In genomic region chr4:107740950-107741701, GRCh38 we compare ENCODE assay signal across 13 cellular contexts. TPM values are rescaled to one million over a fixed set of nuclear protein-coding genes. Genes with fewer than 3 reads are reported as not detected.
DNase-seq lines count a peak whose midpoint lies in the region; ATAC-seq and TF ChIP-seq lines count a peak whose summit lies in the region.
"Had no signal": no experiment of that assay in that cellular context is flagged by ENCODE, and none has a peak within 500 bp of the region (broad histone marks: within the 10 kb centered on the region; RNA-seq: fewer than 3 reads in every experiment).

No MANE protein-coding gene starts in this region.

- H3K9me3 Mint-ChIP-seq in CD4-positive, alpha-beta T cell: no peaks in the 10 kb centered on the region
- H3K9me3 Mint-ChIP-seq in activated CD4-positive, alpha-beta T cell treated with anti-CD3 and anti-CD28 coated beads, Interleukin-2, amount 10 ng/mL, durations not matched to agents 7 days and 5 days: peaks cover 4% of the 10 kb centered on the region
- H3K9me3 Mint-ChIP-seq: activated CD8-positive, alpha-beta T cell treated with anti-CD3 and anti-CD28 coated beads for 36 hours had no signal

- ATAC-seq in SK-N-SH treated with all-trans-retinoic acid at 6 μM for 48 hours: peak; percentile 75
- peak in 4 of 8 donors; percentile 14 to 55 (median 39) for ATAC-seq in heart right ventricle
- ATAC-seq in GM18870 (IDR thresholded peaks at IDR 0.05; ENCODE audit: unreplicated experiment): no peak
- ATAC-seq in CD4-positive, alpha-beta T cell (ENCODE audit: poor library complexity): no peak
- ATAC-seq: activated CD8-positive, alpha-beta T cell treated with anti-CD3 and anti-CD28 coated beads for 36 hours had no signal

- no peak for TF ChIP-seq CTCF in BE2C (IDR thresholded peaks at IDR 0.05; ENCODE audit: low read depth, low read length)
- no peak for TF ChIP-seq CTCF in heart right ventricle (IDR thresholded peaks at IDR 0.05)
- TF ChIP-seq CTCF in CD4-positive, alpha-beta T cell (IDR thresholded peaks at IDR 0.05): no peak

- H3K27ac Mint-ChIP-seq in CD4-positive, alpha-beta T cell: no peak overlapping the region
- no peak overlapping the region for H3K27ac Mint-ChIP-seq in activated CD4-positive, alpha-beta T cell treated with anti-CD3 and anti-CD28 coated beads, Interleukin-2, amount 10 ng/mL, durations not matched to agents 7 days and 5 days
- H3K27ac Mint-ChIP-seq: activated CD8-positive, alpha-beta T cell treated with anti-CD3 and anti-CD28 coated beads for 36 hours had no signal

- no peaks in the 10 kb centered on the region for H3K36me3 ChIP-seq in BE2C
- no peaks in the 10 kb centered on the region for H3K36me3 ChIP-seq in heart right ventricle
- no peaks in the 10 kb centered on the region for H3K36me3 ChIP-seq in rectal smooth muscle tissue (ENCODE audit: control insufficient read depth, insufficient read depth, low read length)
- H3K36me3 ChIP-seq: cardiac muscle cell, MG63 had no signal

- H3K36me3 Mint-ChIP-seq in CD4-positive, alpha-beta T cell (ENCODE audit: low read depth): no peaks in the 10 kb centered on the region
- H3K36me3 Mint-ChIP-seq in activated CD4-positive, alpha-beta T cell treated with anti-CD3 and anti-CD28 coated beads, Interleukin-2, amount 10 ng/mL, durations not matched to agents 7 days and 5 days (ENCODE audit: low read depth): no peaks in the 10 kb centered on the region

- CTCF ChIA-PET in CD4-positive, alpha-beta T cell (lab: Charles Lee): no interaction called here
- CTCF ChIA-PET in activated CD4-positive, alpha-beta T cell treated with anti-CD3 and anti-CD28 coated beads, Interleukin-2, amount 10 ng/mL, durations not matched to agents 7 days and 5 days (lab: Charles Lee): no interaction called here

- H3K9me3 ChIP-seq in BE2C (no peaks in the 10 kb centered on the region), heart right ventricle (peaks cover 0 to 9% (median 0%) of the 10 kb centered on the region in 11 donors)
- H3K9me3 ChIP-seq in CD4-positive, alpha-beta T cell (ENCODE audit: control insufficient read depth, low read length): no peaks in the 10 kb centered on the region
- H3K9me3 ChIP-seq: Caco-2, MG63 had no signal

- intact Hi-C loops in heart right ventricle (cut with DNase I): loop anchor here in 1 of 10 donors (5.0 kb wide), 1 partner anchor 1274 kb away; no protein-coding TSS in a partner anchor
- intact Hi-C loops in CD4-positive, alpha-beta T cell (cut with DNase I, micrococcal nuclease): no loop called here

- H3K4me1 ChIP-seq in BE2C (peaks cover 11% of the 10 kb centered on the region), heart right ventricle (peaks cover 0 to 28% (median 10%) of the 10 kb centered on the region in 9 donors), rectal smooth muscle tissue (ENCODE audit: control insufficient read depth, insufficient read depth, low read length) (peaks cover 6% of the 10 kb centered on the region)
- H3K4me1 ChIP-seq: Caco-2 had no signal

- H3K9ac ChIP-seq in rectal smooth muscle tissue (ENCODE audit: low read length): no peak overlapping the region

- H3K27ac ChIP-seq in heart right ventricle (peak overlapping the region in 8 of 10 donors; percentile 15 to 73 (median 48)), rectal smooth muscle tissue (ENCODE audit: low read depth, low read length) (peak overlapping the region; percentile 87)
- H3K27ac ChIP-seq in CD4-positive, alpha-beta T cell (ENCODE audit: low read depth, low read length): no peak overlapping the region
- H3K27ac ChIP-seq: cardiac muscle cell had no signal

- H3K4me1 Mint-ChIP-seq in CD4-positive, alpha-beta T cell (ENCODE audit: low read depth): no peaks in the 10 kb centered on the region
- H3K4me1 Mint-ChIP-seq in activated CD4-positive, alpha-beta T cell treated with anti-CD3 and anti-CD28 coated beads, Interleukin-2, amount 10 ng/mL, durations not matched to agents 7 days and 5 days: no peaks in the 10 kb centered on the region

- peaks cover 4% of the 10 kb centered on the region for H3K27me3 ChIP-seq in BE2C
- no peaks in the 10 kb centered on the region for H3K27me3 ChIP-seq in heart right ventricle
- H3K27me3 ChIP-seq in rectal smooth muscle tissue (ENCODE audit: control insufficient read depth, insufficient read depth, low read length): no peaks in the 10 kb centered on the region
- H3K27me3 ChIP-seq in CD4-positive, alpha-beta T cell (ENCODE audit: control insufficient read depth, insufficient read depth, low read length): peaks cover 2% of the 10 kb centered on the region
- H3K27me3 ChIP-seq: cardiac muscle cell, MG63 had no signal

- POLR2A ChIA-PET in CD4-positive, alpha-beta T cell (lab: Charles Lee): interaction anchor here (0.6 kb wide), 1 partner anchor 21 kb away, joined by 3 read pairs; no protein-coding TSS in a partner anchor
- POLR2A ChIA-PET in activated CD4-positive, alpha-beta T cell treated with anti-CD3 and anti-CD28 coated beads, Interleukin-2, amount 10 ng/mL, durations not matched to agents 7 days and 5 days (lab: Charles Lee): no interaction called here

- H3K4me3 ChIP-seq in BE2C (ENCODE audit: low read depth, low read length) (no peak overlapping the region), heart right ventricle (no peak overlapping the region), rectal smooth muscle tissue (ENCODE audit: low read length) (no peak overlapping the region)
- H3K4me3 ChIP-seq: cardiac muscle cell, MG63 had no signal

- H3K27me3 Mint-ChIP-seq in CD4-positive, alpha-beta T cell: no peaks in the 10 kb centered on the region
- H3K27me3 Mint-ChIP-seq in activated CD4-positive, alpha-beta T cell treated with anti-CD3 and anti-CD28 coated beads, Interleukin-2, amount 10 ng/mL, durations not matched to agents 7 days and 5 days: no peaks in the 10 kb centered on the region
- H3K27me3 Mint-ChIP-seq: activated CD8-positive, alpha-beta T cell treated with anti-CD3 and anti-CD28 coated beads for 36 hours had no signal

- WGBS in heart right ventricle, 2 donors: 46 to 61% methylated on average over 11 of the region's 11 CpGs

- H3K4me3 Mint-ChIP-seq in CD4-positive, alpha-beta T cell: no peak overlapping the region
- H3K4me3 Mint-ChIP-seq in activated CD4-positive, alpha-beta T cell treated with anti-CD3 and anti-CD28 coated beads, Interleukin-2, amount 10 ng/mL, durations not matched to agents 7 days and 5 days: no peak overlapping the region
- H3K4me3 Mint-ChIP-seq: activated CD8-positive, alpha-beta T cell treated with anti-CD3 and anti-CD28 coated beads for 36 hours had no signal

- DNase-seq in BE2C: peak; percentile 24
- DNase-seq in heart right ventricle: peak; percentile 36 to 57
- DNase-seq in occipital lobe (lab: John Stamatoyannopoulos, UW): no peak
- DNase-seq in CD4-positive, alpha-beta T cell: no peak
- no peak for DNase-seq in activated CD4-positive, alpha-beta T cell treated with anti-CD3 and anti-CD28 coated beads, Interleukin-2, amount 10 ng/mL, durations not matched to agents 7 days and 5 days
- DNase-seq: activated CD8-positive, alpha-beta T cell treated with anti-CD3 and anti-CD28 coated beads for 36 hours; Caco-2; MG63; RPMI8226 had no signal

TF ChIP-seq in SK-N-SH treated with all-trans-retinoic acid at 6 μM for 48 hours, 23 proteins besides CTCF, POLR2A, EP300 and RAD21 (continues in another document):
- TF ChIP-seq CSDC2 (CRISPR knock-in tag; IDR thresholded peaks at IDR 0.05) (no peak), SNAI2 (CRISPR knock-in tag; IDR thresholded peaks at IDR 0.05) (no peak)
- TF ChIP-seq, protein P1, sequence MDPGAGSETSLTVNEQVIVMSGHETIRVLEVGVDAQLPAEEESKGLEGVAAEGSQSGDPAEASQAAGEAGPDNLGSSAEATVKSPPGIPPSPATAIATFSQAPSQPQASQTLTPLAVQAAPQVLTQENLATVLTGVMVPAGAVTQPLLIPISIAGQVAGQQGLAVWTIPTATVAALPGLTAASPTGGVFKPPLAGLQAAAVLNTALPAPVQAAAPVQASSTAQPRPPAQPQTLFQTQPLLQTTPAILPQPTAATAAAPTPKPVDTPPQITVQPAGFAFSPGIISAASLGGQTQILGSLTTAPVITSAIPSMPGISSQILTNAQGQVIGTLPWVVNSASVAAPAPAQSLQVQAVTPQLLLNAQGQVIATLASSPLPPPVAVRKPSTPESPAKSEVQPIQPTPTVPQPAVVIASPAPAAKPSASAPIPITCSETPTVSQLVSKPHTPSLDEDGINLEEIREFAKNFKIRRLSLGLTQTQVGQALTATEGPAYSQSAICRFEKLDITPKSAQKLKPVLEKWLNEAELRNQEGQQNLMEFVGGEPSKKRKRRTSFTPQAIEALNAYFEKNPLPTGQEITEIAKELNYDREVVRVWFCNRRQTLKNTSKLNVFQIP (CRISPR knock-in tag; IDR thresholded peaks at IDR 0.05; ENCODE audit: borderline replicate concordance, low read depth): no peak
- TF ChIP-seq, protein P2, sequence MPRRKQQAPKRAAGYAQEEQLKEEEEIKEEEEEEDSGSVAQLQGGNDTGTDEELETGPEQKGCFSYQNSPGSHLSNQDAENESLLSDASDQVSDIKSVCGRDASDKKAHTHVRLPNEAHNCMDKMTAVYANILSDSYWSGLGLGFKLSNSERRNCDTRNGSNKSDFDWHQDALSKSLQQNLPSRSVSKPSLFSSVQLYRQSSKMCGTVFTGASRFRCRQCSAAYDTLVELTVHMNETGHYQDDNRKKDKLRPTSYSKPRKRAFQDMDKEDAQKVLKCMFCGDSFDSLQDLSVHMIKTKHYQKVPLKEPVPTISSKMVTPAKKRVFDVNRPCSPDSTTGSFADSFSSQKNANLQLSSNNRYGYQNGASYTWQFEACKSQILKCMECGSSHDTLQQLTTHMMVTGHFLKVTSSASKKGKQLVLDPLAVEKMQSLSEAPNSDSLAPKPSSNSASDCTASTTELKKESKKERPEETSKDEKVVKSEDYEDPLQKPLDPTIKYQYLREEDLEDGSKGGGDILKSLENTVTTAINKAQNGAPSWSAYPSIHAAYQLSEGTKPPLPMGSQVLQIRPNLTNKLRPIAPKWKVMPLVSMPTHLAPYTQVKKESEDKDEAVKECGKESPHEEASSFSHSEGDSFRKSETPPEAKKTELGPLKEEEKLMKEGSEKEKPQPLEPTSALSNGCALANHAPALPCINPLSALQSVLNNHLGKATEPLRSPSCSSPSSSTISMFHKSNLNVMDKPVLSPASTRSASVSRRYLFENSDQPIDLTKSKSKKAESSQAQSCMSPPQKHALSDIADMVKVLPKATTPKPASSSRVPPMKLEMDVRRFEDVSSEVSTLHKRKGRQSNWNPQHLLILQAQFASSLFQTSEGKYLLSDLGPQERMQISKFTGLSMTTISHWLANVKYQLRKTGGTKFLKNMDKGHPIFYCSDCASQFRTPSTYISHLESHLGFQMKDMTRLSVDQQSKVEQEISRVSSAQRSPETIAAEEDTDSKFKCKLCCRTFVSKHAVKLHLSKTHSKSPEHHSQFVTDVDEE (CRISPR knock-in tag; IDR thresholded peaks at IDR 0.05): no peak

RNA-seq across cellular contexts. Expression of gene PAPSS1, which starts 21.1 kb away (rescaled TPM):
- 77.7 TPM for polyA plus RNA-seq in BE2C (2012; ENCODE audit: insufficient read depth, insufficient read length, low read depth)
- total RNA-seq in heart right ventricle (10 to 100 TPM in 7 of 10 donors, 1 to 10 TPM in 3; 8.5 to 18.9 (median 10.7) TPM), occipital lobe (118 TPM)
- polyA plus RNA-seq in heart right ventricle: 10 to 100 TPM in 1 of 2 donors, 1 to 10 TPM in 1; 6.9 to 14.7 TPM
- 1 to 10 TPM; 5.6 to 6.6 TPM for total RNA-seq in CD4-positive, alpha-beta T cell
- total RNA-seq in activated CD4-positive, alpha-beta T cell treated with anti-CD3 and anti-CD28 coated beads, Interleukin-2, amount 10 ng/mL, durations not matched to agents 7 days and 5 days: 10 to 100 TPM; 17.5 to 19.6 TPM

Comparison
In these comparisons a context has a peak if more than half of its experiments do, and no peak if none do; other contexts are left out.
1. DNase-seq: peak in BE2C (single experiment) and heart right ventricle (2 of 2); none in occipital lobe (single experiment), CD4-positive, alpha-beta T cell (0 of 10) and activated CD4-positive, alpha-beta T cell treated with anti-CD3 and anti-CD28 coated beads, Interleukin-2, amount 10 ng/mL, durations not matched to agents 7 days and 5 days (single experiment).